19 cellular contexts compared by ENCODE assay signal in the genomic region with DNA sequence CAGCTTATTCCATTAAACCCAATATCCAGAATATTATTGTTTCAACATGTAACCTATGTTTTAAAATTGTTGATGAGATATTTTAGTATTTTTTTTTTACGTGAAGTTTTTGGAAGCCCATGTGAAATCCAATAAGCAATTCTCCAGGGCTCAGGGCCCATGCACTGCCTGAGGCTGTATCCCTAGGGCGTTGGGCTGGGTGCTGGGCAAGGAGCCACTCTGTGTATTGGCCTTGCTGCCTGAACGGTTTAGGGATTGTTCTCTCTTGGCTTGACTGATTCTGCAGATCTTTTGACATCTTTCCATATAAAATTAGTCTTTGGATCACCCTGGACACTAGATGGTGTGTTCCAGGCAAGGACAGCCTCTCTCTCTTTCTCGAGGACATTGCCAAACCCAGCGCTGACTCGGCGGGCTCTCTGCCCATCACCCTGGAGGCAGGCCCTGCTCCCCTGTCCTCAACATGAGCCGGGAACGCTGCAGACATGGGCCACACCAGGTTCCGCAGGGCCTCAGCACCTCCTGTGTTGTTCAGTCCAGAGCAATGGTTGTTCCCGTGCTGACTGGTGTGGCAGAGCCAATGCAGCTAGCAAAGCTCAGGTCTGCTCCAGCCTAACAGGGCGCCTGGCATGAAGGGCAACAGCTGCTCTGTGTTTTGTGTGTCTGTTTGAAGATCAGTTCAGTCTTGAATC.
DNase-seq lines count a peak whose midpoint lies in the region; ATAC-seq, FAIRE-seq and TF ChIP-seq lines count a peak whose summit lies in the region.
"Had no signal": no experiment of that assay in that cellular context is flagged by ENCODE, and none has a peak within 500 bp of the region (broad histone marks: within the 10 kb centered on the region; RNA-seq: fewer than 3 reads in every experiment).

No MANE protein-coding gene starts in this region.

- peak; percentile 53 for DNase-seq in fibroblast of gingiva (ENCODE audit: low read depth)
- peak; percentile 63 for DNase-seq in myocyte (ENCODE audit: low read depth)
- no peak for DNase-seq in urothelium cell line (ENCODE audit: low spot score)
- no peak for DNase-seq in NOMO-1 treated with DMSO at 0.1 percent for 48 hours (lab: John Stamatoyannopoulos, UW; ENCODE audit: unreplicated experiment)
- no peak for DNase-seq in activated naive CD8-positive, alpha-beta T cell treated with anti-CD3 and anti-CD28 coated beads for 36 hours
- DNase-seq: activated CD8-positive, alpha-beta memory T cell treated with anti-CD3 and anti-CD28 coated beads for 24 hours; activated naive CD8-positive, alpha-beta T cell treated with anti-CD3 and anti-CD28 coated beads, Interleukin-2, amount 50 U/mL, for 24 hours; GDM1; left colon; NCI-H1048; NCI-H526 treated with DMSO at 0.1 percent for 48 hours; SJCRH30; stimulated activated CD4-positive, alpha-beta T cell treated with anti-CD3 and anti-CD28 coated beads, Interleukin-2, amount 100 ng/mL, for 48 hours had no signal

- H3K27ac ChIP-seq in VCaP: peak overlapping the region; percentile 48; the same call in 1 of the 2 replicates
- H3K27ac ChIP-seq: cardiac muscle cell, KMS-11, right lobe of liver, SJCRH30 had no signal

- no peaks in the 10 kb centered on the region for H3K27me3 Mint-ChIP-seq in activated naive CD8-positive, alpha-beta T cell treated with anti-CD3 and anti-CD28 coated beads for 36 hours
- H3K27me3 Mint-ChIP-seq: activated naive CD8-positive, alpha-beta T cell treated with anti-CD3 and anti-CD28 coated beads, Interleukin-2, amount 50 U/mL, for 24 hours had no signal

- no peak for ATAC-seq in GM21825 (IDR thresholded peaks at IDR 0.05; ENCODE audit: unreplicated experiment)
- ATAC-seq: activated CD4-positive, CD25-positive, alpha-beta regulatory T cell treated with anti-CD3 and anti-CD28 coated beads, Interleukin-2, amount 50 U/mL, for 24 hours; activated naive CD8-positive, alpha-beta T cell treated with anti-CD3 and anti-CD28 coated beads, Interleukin-2, amount 50 U/mL, for 24 hours; left colon had no signal

- H3K4me3 Mint-ChIP-seq in activated naive CD8-positive, alpha-beta T cell treated with anti-CD3 and anti-CD28 coated beads for 36 hours: no peak overlapping the region
- H3K4me3 Mint-ChIP-seq: activated naive CD8-positive, alpha-beta T cell treated with anti-CD3 and anti-CD28 coated beads, Interleukin-2, amount 50 U/mL, for 24 hours had no signal

- peak; percentile 53 for FAIRE-seq in urothelium cell line (lab: Jason Lieb, UNC)

- peaks cover 10% of the 10 kb centered on the region for H3K4me1 Mint-ChIP-seq in activated naive CD8-positive, alpha-beta T cell treated with anti-CD3 and anti-CD28 coated beads for 36 hours

- H3K36me3 Mint-ChIP-seq in activated naive CD8-positive, alpha-beta T cell treated with anti-CD3 and anti-CD28 coated beads for 36 hours: peaks cover 2% of the 10 kb centered on the region

- no peaks in the 10 kb centered on the region for H3K9me3 Mint-ChIP-seq in activated naive CD8-positive, alpha-beta T cell treated with anti-CD3 and anti-CD28 coated beads for 36 hours
- H3K9me3 Mint-ChIP-seq: activated naive CD8-positive, alpha-beta T cell treated with anti-CD3 and anti-CD28 coated beads, Interleukin-2, amount 50 U/mL, for 24 hours had no signal

- no peak overlapping the region for H3K27ac Mint-ChIP-seq in activated naive CD8-positive, alpha-beta T cell treated with anti-CD3 and anti-CD28 coated beads for 36 hours
- H3K27ac Mint-ChIP-seq: activated naive CD8-positive, alpha-beta T cell treated with anti-CD3 and anti-CD28 coated beads, Interleukin-2, amount 50 U/mL, for 24 hours had no signal

- TF ChIP-seq CTCF in VCaP (conservative IDR thresholded peaks at IDR 0.05): no peak

Comparison
In these comparisons a context has a peak if more than half of its experiments do, and no peak if none do; other contexts are left out.
1. DNase-seq: peak in fibroblast of gingiva (single experiment) and myocyte (single experiment); none in urothelium cell line (single experiment), NOMO-1 treated with DMSO at 0.1 percent for 48 hours (single experiment) and activated naive CD8-positive, alpha-beta T cell treated with anti-CD3 and anti-CD28 coated beads for 36 hours (single experiment).